In the genomic region with DNA sequence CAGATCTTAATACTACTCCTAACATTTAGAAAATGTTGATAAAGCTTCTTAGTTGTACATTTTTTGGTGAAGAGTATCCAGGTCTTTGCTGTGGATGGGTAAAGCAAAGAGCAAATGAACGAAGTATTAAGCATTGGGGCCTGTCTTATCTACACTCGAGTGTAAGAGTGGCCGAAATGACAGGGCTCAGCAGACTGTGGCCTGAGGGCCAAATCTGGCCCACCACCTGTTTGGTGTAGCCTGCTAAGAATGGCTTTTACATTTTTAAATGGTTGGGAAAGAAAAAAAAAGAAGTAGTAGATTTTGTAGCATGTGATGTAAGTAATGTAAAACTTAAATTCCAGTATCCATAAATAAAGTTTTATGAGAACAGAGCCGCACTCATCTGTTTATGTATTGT, we compare ENCODE assay signal across 18 cellular contexts.
"Had no signal": no experiment of that assay in that cellular context is flagged by ENCODE, and none has a peak within 500 bp of the region (broad histone marks: within the 10 kb centered on the region; RNA-seq: fewer than 3 reads in every experiment).

No MANE protein-coding gene starts in this region.

- ATAC-seq: natural killer cell treated with Interleukin-12 subunit alpha and Interleukin-12 subunit beta and Interleukin-15 and Interleukin-18, amount 100 ng/mL, for 72 hours; upper lobe of right lung had no signal

- H3K27ac ChIP-seq: adrenal gland, right atrium auricular region, upper lobe of right lung had no signal

- H3K9me3 ChIP-seq: adrenal gland, gastroesophageal sphincter, right atrium auricular region, upper lobe of right lung had no signal

- H3K27me3 ChIP-seq: adrenal gland, cardiac muscle cell, gastroesophageal sphincter, right atrium auricular region, upper lobe of right lung had no signal

- H3K4me3 Mint-ChIP-seq: activated CD4-positive, alpha-beta memory T cell treated with anti-CD3 and anti-CD28 coated beads, Interleukin-2, amount 10 ng/mL, durations not matched to agents 7 days and 5 days; natural killer cell treated with Interleukin-12 subunit alpha and Interleukin-12 subunit beta and Interleukin-15 and Interleukin-18, amount 100 ng/mL, for 72 hours; stimulated activated naive CD8-positive, alpha-beta T cell treated with anti-CD3 and anti-CD28 coated beads, Interleukin-15, Interleukin-2, amounts not matched to agents 100 ng/mL and 50 ng/mL, for 24 hours had no signal

- H3K27me3 Mint-ChIP-seq: activated CD4-positive, alpha-beta memory T cell treated with anti-CD3 and anti-CD28 coated beads, Interleukin-2, amount 10 ng/mL, durations not matched to agents 7 days and 5 days; natural killer cell treated with Interleukin-12 subunit alpha and Interleukin-12 subunit beta and Interleukin-15 and Interleukin-18, amount 100 ng/mL, for 72 hours; progenitor cell of endocrine pancreas; stimulated activated naive CD8-positive, alpha-beta T cell treated with anti-CD3 and anti-CD28 coated beads, Interleukin-15, Interleukin-2, amounts not matched to agents 100 ng/mL and 50 ng/mL, for 24 hours had no signal

- H3K4me1 ChIP-seq: adrenal gland, gastroesophageal sphincter, right atrium auricular region, upper lobe of right lung had no signal

- H3K27ac Mint-ChIP-seq: progenitor cell of endocrine pancreas had no signal

- H3K36me3 Mint-ChIP-seq: natural killer cell treated with Interleukin-12 subunit alpha and Interleukin-12 subunit beta and Interleukin-15 and Interleukin-18, amount 100 ng/mL, for 72 hours had no signal

- H3K9me3 Mint-ChIP-seq: activated CD4-positive, alpha-beta memory T cell treated with anti-CD3 and anti-CD28 coated beads, Interleukin-2, amount 10 ng/mL, durations not matched to agents 7 days and 5 days; natural killer cell treated with Interleukin-12 subunit alpha and Interleukin-12 subunit beta and Interleukin-15 and Interleukin-18, amount 100 ng/mL, for 72 hours; stimulated activated naive CD8-positive, alpha-beta T cell treated with anti-CD3 and anti-CD28 coated beads, Interleukin-15, Interleukin-2, amounts not matched to agents 100 ng/mL and 50 ng/mL, for 24 hours had no signal

- DNase-seq: activated CD4-positive, alpha-beta memory T cell treated with anti-CD3 and anti-CD28 coated beads, Interleukin-2, amount 10 ng/mL, durations not matched to agents 7 days and 5 days; activated CD4-positive, alpha-beta T cell treated with anti-CD3 and anti-CD28 coated beads for 4 hours; activated CD8-positive, alpha-beta memory T cell treated with anti-CD3 and anti-CD28 coated beads, Interleukin-2, amount 50 U/mL, for 4 hours; activated naive CD4-positive, alpha-beta T cell treated with Interleukin-2 at 50 U/mL for 16 hours; adrenal gland; midbrain; nucleus accumbens; small intestine; stimulated activated CD4-positive, alpha-beta T cell treated with anti-CD3 and anti-CD28 coated beads, Interleukin-4, amount 100 ng/mL, for 4 hours; stimulated activated CD8-positive, alpha-beta memory T cell treated with anti-CD3 and anti-CD28 coated beads, Interleukin-4, amount 100 ng/mL, for 48 hours; upper lobe of right lung had no signal

- H3K4me3 ChIP-seq: adrenal gland, cardiac muscle cell, gastroesophageal sphincter, lung, right atrium auricular region, upper lobe of right lung had no signal
